ENCODE assay signal across 1 cellular context in the genomic region with DNA sequence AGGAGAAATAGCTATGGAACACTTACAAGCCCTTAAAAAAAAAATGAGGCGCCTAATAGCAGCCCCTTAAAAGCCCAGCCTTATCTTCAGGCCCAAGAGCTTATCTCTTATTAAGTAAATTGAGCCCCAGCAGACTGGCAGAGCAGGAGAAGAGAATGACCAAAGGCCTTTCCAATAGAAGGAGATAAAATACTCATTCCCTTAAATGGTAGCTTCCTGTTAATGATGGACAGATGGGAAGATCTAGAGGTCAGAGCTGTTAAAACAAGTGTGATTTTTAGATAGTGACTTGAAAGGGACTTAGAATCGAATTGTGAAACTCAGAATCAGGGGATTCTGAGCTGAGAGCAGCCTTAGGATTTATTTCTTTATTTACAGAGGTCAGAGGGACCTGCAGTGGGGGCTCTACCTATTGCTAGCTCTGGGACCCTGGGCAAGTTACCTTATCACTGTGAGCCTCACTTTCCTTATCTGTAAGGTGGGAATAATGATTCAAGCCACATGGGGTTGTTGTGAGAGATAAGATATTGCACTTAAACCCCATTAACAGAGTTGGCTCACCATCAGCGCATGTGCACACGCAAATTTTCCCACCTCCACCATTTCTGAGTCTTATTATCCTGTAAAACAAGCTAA.
A peak's percentile ranks its signal among the peaks of the same experiment; 100 is the strongest.
TF ChIP-seq lines count a peak whose summit lies in the region.

No MANE protein-coding gene starts in this region.

TF ChIP-seq in SK-N-SH treated with all-trans-retinoic acid at 6 μM for 48 hours, 23 proteins besides CTCF, POLR2A, EP300 and RAD21 (continued from another document):
- TF ChIP-seq, protein P1, sequence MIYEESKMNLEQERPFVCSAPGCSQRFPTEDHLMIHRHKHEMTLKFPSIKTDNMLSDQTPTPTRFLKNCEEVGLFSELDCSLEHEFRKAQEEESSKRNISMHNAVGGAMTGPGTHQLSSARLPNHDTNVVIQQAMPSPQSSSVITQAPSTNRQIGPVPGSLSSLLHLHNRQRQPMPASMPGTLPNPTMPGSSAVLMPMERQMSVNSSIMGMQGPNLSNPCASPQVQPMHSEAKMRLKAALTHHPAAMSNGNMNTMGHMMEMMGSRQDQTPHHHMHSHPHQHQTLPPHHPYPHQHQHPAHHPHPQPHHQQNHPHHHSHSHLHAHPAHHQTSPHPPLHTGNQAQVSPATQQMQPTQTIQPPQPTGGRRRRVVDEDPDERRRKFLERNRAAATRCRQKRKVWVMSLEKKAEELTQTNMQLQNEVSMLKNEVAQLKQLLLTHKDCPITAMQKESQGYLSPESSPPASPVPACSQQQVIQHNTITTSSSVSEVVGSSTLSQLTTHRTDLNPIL (CRISPR knock-in tag; IDR thresholded peaks at IDR 0.05; ENCODE audit: low read depth) = no peak
- TF ChIP-seq ZNF565 (CRISPR knock-in tag; conservative IDR thresholded peaks at IDR 0.05; ENCODE audit: low read depth) (no peak), GLIS3 (CRISPR knock-in tag; IDR thresholded peaks at IDR 0.05) (no peak), TCF4 (CRISPR knock-in tag; IDR thresholded peaks at IDR 0.05; ENCODE audit: borderline replicate concordance) (peak; percentile 18; the same call in 1 of the 2 replicates)
TF ChIP-seq in SK-N-SH treated with all-trans-retinoic acid at 6 μM for 48 hours: peak in this region for 2.
